17 cellular contexts compared by ENCODE assay signal in genomic region chr11:131886201-131886600, GRCh38.
DNase-seq lines count a peak whose midpoint lies in the region; TF ChIP-seq lines count a peak whose summit lies in the region.
"Had no signal": no experiment of that assay in that cellular context is flagged by ENCODE, and none has a peak within 500 bp of the region (broad histone marks: within the 10 kb centered on the region; RNA-seq: fewer than 3 reads in every experiment).

No MANE protein-coding gene starts in this region.

- no peaks in the 10 kb centered on the region for H3K36me3 ChIP-seq in mammary epithelial cell (ENCODE audit: insufficient read depth, low read length)

- no peak overlapping the region for H3K4me2 ChIP-seq in mammary epithelial cell (ENCODE audit: insufficient read depth, low read depth, low read length)
- H3K4me2 ChIP-seq: KMS-11 had no signal

- H3K9me3 Mint-ChIP-seq in MCF 10A (ENCODE audit: unreplicated experiment) = peaks cover 41% of the 10 kb centered on the region
- no peaks in the 10 kb centered on the region for H3K9me3 Mint-ChIP-seq in chondrocyte (ENCODE audit: low read depth)
- H3K9me3 Mint-ChIP-seq: CD8-positive, alpha-beta T cell; HFFc6 had no signal

- H3K9ac ChIP-seq in mammary epithelial cell (ENCODE audit: insufficient read depth, low read length) = no peak overlapping the region
- H3K9ac ChIP-seq: KMS-11 had no signal

- dilution Hi-C loops in mammary epithelial cell (cut with HindIII; ENCODE audit: low sequenced_read_pairs) = no loop called here

- H3K27ac Mint-ChIP-seq in MCF 10A (ENCODE audit: low read depth, unreplicated experiment) (no peak overlapping the region), chondrocyte (ENCODE audit: unreplicated experiment) (peak overlapping the region; percentile 34)
- H3K27ac Mint-ChIP-seq: CD8-positive, alpha-beta T cell; HFFc6 had no signal

- H3K36me3 Mint-ChIP-seq in MCF 10A (ENCODE audit: insufficient read depth, unreplicated experiment) = no peaks in the 10 kb centered on the region
- H3K36me3 Mint-ChIP-seq in chondrocyte (ENCODE audit: low read depth) = no peaks in the 10 kb centered on the region
- H3K36me3 Mint-ChIP-seq: CD8-positive, alpha-beta T cell had no signal

- WGBS in mammary epithelial cell (ENCODE audit: low coverage, missing lambda C conversion rate) = 66% methylated on average over 3 of the region's 3 CpGs

- no peak for TF ChIP-seq CTCF in mammary epithelial cell (conservative IDR thresholded peaks at IDR 0.05 in 1 of 2, IDR thresholded peaks at IDR 0.05 in 1 of 2; ENCODE audit: extremely low read depth in 1 of 2, insufficient read depth in 1 of 2, low read depth in 1 of 2, low read length in 2 of 2)
- TF ChIP-seq CTCF in MCF 10A (IDR thresholded peaks at IDR 0.05; ENCODE audit: unreplicated experiment) = no peak
- no peak for TF ChIP-seq CTCF in chondrocyte (IDR thresholded peaks at IDR 0.05)

- no peak overlapping the region for H3K27ac ChIP-seq in mammary epithelial cell (ENCODE audit: insufficient read depth, low read depth, low read length)
- H3K27ac ChIP-seq: KMS-11 had no signal

- DNase-seq in mammary epithelial cell = peak; percentile 25
- DNase-seq in MCF 10A (ENCODE audit: unreplicated experiment) = no peak
- DNase-seq in chondrocyte (ENCODE audit: low spot score) = no peak
- DNase-seq in myocyte (ENCODE audit: low read depth) = peak; percentile 34
- DNase-seq in posterior vena cava (ENCODE audit: low spot score) = no peak
- DNase-seq in NCI-H2081 (lab: John Stamatoyannopoulos, UW) = no peak
- no peak for DNase-seq in germinal center (ENCODE audit: low spot score)
- no peak for DNase-seq in CD1c-positive myeloid dendritic cell (ENCODE audit: extremely low spot score)
- DNase-seq: 8988T; CD8-positive, alpha-beta T cell; DND-41; HFFc6; NCI-H1105 treated with DMSO at 0.1 percent for 48 hours; NCI-H1694 treated with DMSO at 0.1 percent for 48 hours; NCI-H526 treated with DMSO at 0.1 percent for 48 hours; RPMI8226 had no signal

- in situ Hi-C loops in mammary epithelial cell (cut with MboI; ENCODE audit: low sequenced_read_pairs in 2 of 2) = no loop called here

- intact Hi-C loops in mammary epithelial cell (cut with micrococcal nuclease) (no loop called here), MCF 10A (cut with micrococcal nuclease) (no loop called here), posterior vena cava (cut with DNase I) (no loop called here)

- no peaks in the 10 kb centered on the region for H4K20me1 ChIP-seq in mammary epithelial cell (ENCODE audit: insufficient read depth, low read length)

- no peaks in the 10 kb centered on the region for H3K9me3 ChIP-seq in mammary epithelial cell (replicated peaks; ENCODE audit: insufficient read depth, low read length)

- peaks cover 40% of the 10 kb centered on the region for H3K4me1 ChIP-seq in mammary epithelial cell (ENCODE audit: insufficient read depth, low read length)

- no peak overlapping the region for H3K4me3 ChIP-seq in mammary epithelial cell (replicated peaks in 1 of 3; ENCODE audit: insufficient read depth in 1 of 3, low read depth in 2 of 3, low read length in 3 of 3)

- H3K79me2 ChIP-seq in mammary epithelial cell (ENCODE audit: insufficient read depth, low read length) = no peaks in the 10 kb centered on the region

- POLR2A ChIA-PET in MCF 10A (lab: Yijun Ruan, JAX) = no interaction called here

- no peaks in the 10 kb centered on the region for H3K27me3 Mint-ChIP-seq in MCF 10A (ENCODE audit: insufficient read depth, unreplicated experiment)
- no peaks in the 10 kb centered on the region for H3K27me3 Mint-ChIP-seq in chondrocyte (ENCODE audit: low read depth)

- no peaks in the 10 kb centered on the region for H3K27me3 ChIP-seq in mammary epithelial cell (ENCODE audit: insufficient read depth, low read length)

- no peaks in the 10 kb centered on the region for H3K4me1 Mint-ChIP-seq in MCF 10A (ENCODE audit: insufficient read depth, unreplicated experiment)
- H3K4me1 Mint-ChIP-seq in chondrocyte (ENCODE audit: low read depth) = peaks cover 10% of the 10 kb centered on the region

- CTCF ChIA-PET in mammary epithelial cell (lab: Charles Lee; ENCODE audit: low non-redundant PET) (no interaction called here), MCF 10A (lab: Yijun Ruan, JAX) (no interaction called here)

- peak overlapping the region; percentile 14 for H2AFZ ChIP-seq in mammary epithelial cell (ENCODE audit: low read depth, low read length)

- H3K4me3 Mint-ChIP-seq in MCF 10A (ENCODE audit: unreplicated experiment) = no peak overlapping the region
- no peak overlapping the region for H3K4me3 Mint-ChIP-seq in chondrocyte (ENCODE audit: unreplicated experiment)
- H3K4me3 Mint-ChIP-seq: CD8-positive, alpha-beta T cell; HFFc6 had no signal

- BruUV-seq in mammary epithelial cell (replicated peaks; lab: Mats Ljungman, UMichigan) (no TSS peak), MCF 10A (replicated peaks; lab: Mats Ljungman, UMichigan) (no TSS peak)

Comparison
In these comparisons a context has a peak if more than half of its experiments do, and no peak if none do; other contexts are left out.
1. DNase-seq: peak in mammary epithelial cell (single experiment) and myocyte (single experiment); none in MCF 10A (single experiment), chondrocyte (single experiment), posterior vena cava (single experiment), NCI-H2081 (0 of 2), germinal center (single experiment) and CD1c-positive myeloid dendritic cell (single experiment).